In genomic region chr7:150388709-150389531, GRCh38 we compare ENCODE assay signal across 7 cellular contexts. TPM values are rescaled to one million over a fixed set of nuclear protein-coding genes. Genes with fewer than 3 reads are reported as not detected.
A peak's percentile ranks its signal among the peaks of the same experiment; 100 is the strongest.
DNase-seq lines count a peak whose midpoint lies in the region; ATAC-seq, FAIRE-seq and TF ChIP-seq lines count a peak whose summit lies in the region.

No MANE protein-coding gene starts in this region.

- DNase-seq in NCI-H446 (lab: John Stamatoyannopoulos, UW): peak; percentile 60 to 87
- DNase-seq in K562 (ENCODE audit: extremely low read depth in 1 of 4, low spot score in 3 of 4): no peak
- DNase-seq in HepG2 (ENCODE audit: low spot score): peak; percentile 98
- no peak for DNase-seq in thoracic aorta (ENCODE audit: low spot score)

- H2AFZ ChIP-seq in K562 (ENCODE audit: low read depth, low read length) (no peak overlapping the region), HepG2 (ENCODE audit: low read length) (no peak overlapping the region)

- H3K79me2 ChIP-seq in K562 (ENCODE audit: control insufficient read depth, insufficient read depth, low read length): peaks cover 6% of the 10 kb centered on the region; the same call in 2 of the 3 replicates
- peaks cover 12% of the 10 kb centered on the region for H3K79me2 ChIP-seq in HepG2 (ENCODE audit: insufficient read depth, low read length)

- no peaks in the 10 kb centered on the region for H3K27me3 ChIP-seq in K562 (ENCODE audit: control insufficient read depth in 2 of 2, insufficient read depth in 2 of 2, low read length in 2 of 2)
- H3K27me3 ChIP-seq in HepG2 (ENCODE audit: control insufficient read depth in 1 of 2, insufficient read depth in 2 of 2, low read length in 2 of 2): no peaks in the 10 kb centered on the region
- no peaks in the 10 kb centered on the region for H3K27me3 ChIP-seq in thoracic aorta (replicated peaks; ENCODE audit: insufficient read depth)

- H3K9me3 ChIP-seq in K562 (replicated peaks; ENCODE audit: control insufficient read depth, insufficient read depth, low read depth, low read length) (no peaks in the 10 kb centered on the region), HepG2 (ENCODE audit: low read length) (no peaks in the 10 kb centered on the region), thoracic aorta (no peaks in the 10 kb centered on the region)

- no TSS peak for BruUV-seq in K562 (replicated peaks; lab: Mats Ljungman, UMichigan)
- no TSS peak for BruUV-seq in HepG2 (replicated peaks; lab: Mats Ljungman, UMichigan)

- TF ChIP-seq EP300 in K562 (IDR thresholded peaks at IDR 0.05; ENCODE audit: low read length) (no peak), HepG2 (IDR thresholded peaks at IDR 0.05; ENCODE audit: low read depth in 2 of 2, low read length in 2 of 2) (peak; percentile 94 to 95), HepG2 (CRISPR knock-in tag; IDR thresholded peaks at IDR 0.05; ENCODE audit: borderline replicate concordance) (peak; percentile 92)

- in situ Hi-C loops in K562 (cut with MboI) (no loop called here), HepG2 (cut with HindIII; ENCODE audit: extremely low pct_ligation_motif_present, low pct_unique_long_range_greater_than_20kb) (no loop called here)

- peaks cover 45% of the 10 kb centered on the region; the same call in 2 of the 3 replicates for H3K36me3 ChIP-seq in K562 (ENCODE audit: control insufficient read depth, insufficient read depth, low read length)
- H3K36me3 ChIP-seq in HepG2 (replicated peaks in 1 of 2; ENCODE audit: control insufficient read depth in 1 of 2, insufficient read depth in 2 of 2, low read length in 2 of 2): peaks cover 0 to 3% of the 10 kb centered on the region in 2 experiments; a peak in 2 of 5 replicates
- H3K36me3 ChIP-seq in thoracic aorta: no peaks in the 10 kb centered on the region

- CTCF ChIA-PET in K562 (lab: Yijun Ruan, JAX; ENCODE audit: low intra/inter-chr PET ratio): no interaction called here
- CTCF ChIA-PET in HepG2 (lab: Yijun Ruan, JAX; ENCODE audit: low intra/inter-chr PET ratio, low total read pairs): interaction anchor here (0.8 to 2.5 kb wide), 4 partner anchors 10 to 103 kb away, joined by 3 to 45 read pairs (median 8); partner anchors contain the start of gene ZNF775

- intact Hi-C loops in K562 (cut with micrococcal nuclease) (no loop called here), HepG2 (cut with micrococcal nuclease; ENCODE audit: unreplicated experiment) (loop anchor here (1.0 to 5.0 kb wide), 7 partner anchors 16 to 103 kb away; partner anchors contain the start of genes ACTR3C, LRRC61 and RARRES2)

- ATAC-seq in K562 (peak; percentile 61), HepG2 (peak; percentile 93), thoracic aorta (ENCODE audit: insufficient number of reproducible peaks, low FRiP score, low read depth) (no peak), GM18502 (IDR thresholded peaks at IDR 0.05; ENCODE audit: poor library complexity, unreplicated experiment) (no peak), GM21360 (IDR thresholded peaks at IDR 0.05; ENCODE audit: unreplicated experiment) (no peak), HG02938 (IDR thresholded peaks at IDR 0.05; ENCODE audit: unreplicated experiment) (no peak)

- TF ChIP-seq RAD21 in K562 (CRISPR knock-in tag; conservative IDR thresholded peaks at IDR 0.05 in 1 of 2, IDR thresholded peaks at IDR 0.05 in 1 of 2) (peak in 1 of 2 experiments; percentile 32; a peak in 1 of 4 replicates), HepG2 (CRISPR knock-in tag; IDR thresholded peaks at IDR 0.05) (peak; percentile 100)

- TF ChIP-seq CTCF in K562 (IDR thresholded peaks at IDR 0.05 in 2 of 3, conservative IDR thresholded peaks at IDR 0.05 in 1 of 3; ENCODE audit: insufficient read depth in 2 of 3, low read depth in 1 of 3, low read length in 3 of 3) (peak; percentile 23 to 38 (median 24); a peak in 4 of 6 replicates), HepG2 (CRISPR knock-in tag; IDR thresholded peaks at IDR 0.05) (peak; percentile 100), thoracic aorta (IDR thresholded peaks at IDR 0.05) (peak; percentile 79)

- peaks cover 8% of the 10 kb centered on the region; the same call in 1 of the 2 replicates for H4K20me1 ChIP-seq in K562 (replicated peaks; ENCODE audit: control insufficient read depth, insufficient read depth, low read length)
- H4K20me1 ChIP-seq in HepG2 (ENCODE audit: insufficient read depth, low read length): no peaks in the 10 kb centered on the region

- no peak overlapping the region for H3K27ac ChIP-seq in K562 (ENCODE audit: extremely low read depth, low read depth, low read length)
- peak overlapping the region; percentile 86 for H3K27ac ChIP-seq in HepG2 (ENCODE audit: extremely low read length, insufficient read depth, low read length)
- no peak overlapping the region for H3K27ac ChIP-seq in thoracic aorta

- 79% methylated on average over 20 of the region's 20 CpGs for WGBS in K562 (ENCODE audit: insufficient coverage, low coverage, missing lambda C conversion rate)
- WGBS in HepG2 (ENCODE audit: low lambda C conversion rate): 60% methylated on average over 8 of the region's 20 CpGs

- H3K4me2 ChIP-seq in K562 (ENCODE audit: insufficient read depth, low read length) (no peak overlapping the region), HepG2 (ENCODE audit: low read depth, low read length) (peak overlapping the region; percentile 43)

- TF ChIP-seq POLR2A in K562 (conservative IDR thresholded peaks at IDR 0.05): no peak
- peak in 1 of 2 experiments; percentile 35; a peak in 1 of 4 replicates for TF ChIP-seq POLR2A in HepG2 (IDR thresholded peaks at IDR 0.05; ENCODE audit: insufficient read depth in 1 of 2, low read depth in 2 of 2, low read length in 2 of 2)

- H3K4me3 ChIP-seq in K562: no peak overlapping the region
- H3K4me3 ChIP-seq in HepG2 (replicated peaks in 1 of 3; ENCODE audit: insufficient read depth in 1 of 3, low read depth in 2 of 3, low read length in 3 of 3): no peak overlapping the region
- H3K4me3 ChIP-seq in thoracic aorta: no peak overlapping the region

- no peaks in the 10 kb centered on the region for H3K9me1 ChIP-seq in K562 (ENCODE audit: control insufficient read depth, insufficient read depth, low read length)

- POLR2A ChIA-PET in K562 (lab: Yijun Ruan, JAX) (interaction anchor here (1.0 to 1.5 kb wide), 6 partner anchors 8 to 17 kb away, joined by 3 to 5 read pairs (median 4); a partner anchor contains a TSS), HepG2 (lab: Yijun Ruan, JAX) (interaction anchor here (0.8 to 8.7 kb wide), 18 partner anchors 9 to 103 kb away, joined by 3 to 181 read pairs (median 5); partner anchors contain the start of genes ACTR3C, LRRC61 and REPIN1)

- H3K9ac ChIP-seq in K562 (ENCODE audit: insufficient read depth in 1 of 2, low read depth in 2 of 2, low read length in 2 of 2): peak overlapping the region in 1 of 2 experiments; percentile 66; a peak in 1 of 4 replicates
- H3K9ac ChIP-seq in HepG2 (ENCODE audit: insufficient read depth, low read depth, low read length): peak overlapping the region; percentile 56

- FAIRE-seq in K562 (lab: Jason Lieb, UNC): no peak
- peak; percentile 99 for FAIRE-seq in HepG2 (lab: Jason Lieb, UNC)

- peaks cover 0 to 11% of the 10 kb centered on the region in 2 experiments; a peak in 2 of 5 replicates for H3K4me1 ChIP-seq in K562 (replicated peaks in 1 of 2; ENCODE audit: control insufficient read depth in 2 of 2, insufficient read depth in 2 of 2, low read length in 2 of 2)
- H3K4me1 ChIP-seq in HepG2 (ENCODE audit: insufficient read depth, low read length): peaks cover 55% of the 10 kb centered on the region
- H3K4me1 ChIP-seq in thoracic aorta (ENCODE audit: control insufficient read depth in 1 of 2, low read depth in 2 of 2): peaks cover 0 to 8% of the 10 kb centered on the region in 2 donors

RNA-seq across cellular contexts. Expression of gene ZNF775, which starts 9.8 kb away (rescaled TPM):
- 3.1 and 10.5 TPM in 2 replicates for total RNA-seq in K562 (2011; cell fraction: chromatin; rRNA removed; ENCODE audit: low replicate concordance)
- total RNA-seq in K562 (2011; cell fraction: nucleolus; rRNA removed): 12.0 and 14.7 TPM in 2 replicates
- total RNA-seq in K562 (2011; cell fraction: nucleoplasm; rRNA removed): 5.9 TPM in 2 replicates
- 18.6 and 21.8 TPM in 2 replicates for total RNA-seq in K562 (2014; rRNA removed)
- 1.1 and 1.8 TPM in 2 replicates for total RNA-seq in K562 (2014; rRNA removed; fragmentation: Illumina TruSeq; extraction: Trizol)
- 5.5 and 5.7 TPM in 2 replicates for total RNA-seq in K562 (2015; rRNA removed; fragmentation: Illumina TruSeq; extraction: Trizol)
- 18.7 and 19.2 TPM in 2 replicates for total RNA-seq in K562 (2021)
- 4.9 and 8.3 TPM in 2 replicates for polyA plus RNA-seq in K562 (2011; rRNA removed)
- 7.9 and 29.5 TPM in 2 replicates for polyA plus RNA-seq in K562 (2011; cell fraction: cytosol; rRNA removed)
- polyA plus RNA-seq in K562 (2011; cell fraction: nucleus; rRNA removed): 9.1 and 15.1 TPM in 2 replicates
- 11.8 and 13.9 TPM in 2 replicates for polyA plus RNA-seq in K562 (2012)
- 1.5 and 3.5 TPM in 2 replicates for polyA plus RNA-seq in K562 (2014; fragmentation: Illumina TruSeq; extraction: Trizol)
- under 1 TPM; 0.04 to 0.20 TPM for polyA plus RNA-seq in K562 (2014; fragmentation: Nextera tagmentation; extraction: Ambion mirVana)
- polyA plus RNA-seq in K562 (2014; rRNA removed): 13.1 and 13.2 TPM in 2 replicates
- 1.3 and 1.6 TPM in 2 replicates for polyA minus RNA-seq in K562 (2011; rRNA and poly(A)+ RNA removed)
- polyA minus RNA-seq in K562 (2011; cell fraction: cytosol; rRNA and poly(A)+ RNA removed): 7.2 and 17.1 TPM in 2 replicates
- polyA minus RNA-seq in K562 (2011; cell fraction: nucleus; rRNA and poly(A)+ RNA removed): 4.3 and 5.3 TPM in 2 replicates
- total RNA-seq in HepG2 (2016; rRNA removed; fragmentation: Illumina TruSeq; extraction: Trizol): 3.1 and 4.5 TPM in 2 replicates
- 0.71 TPM in 2 replicates for total RNA-seq in HepG2 (2016; cell fraction: cytosol; rRNA removed; fragmentation: Illumina TruSeq; extraction: Trizol; ENCODE audit: low read depth)
- 3.6 and 3.8 TPM in 2 replicates for total RNA-seq in HepG2 (2016; cell fraction: insoluble cytoplasmic fraction; rRNA removed; fragmentation: Illumina TruSeq; extraction: Trizol)
- total RNA-seq in HepG2 (2016; cell fraction: membrane; rRNA removed; fragmentation: Illumina TruSeq; extraction: Trizol): 1.9 and 2.5 TPM in 2 replicates
- 1.8 and 3.2 TPM in 2 replicates for total RNA-seq in HepG2 (2016; cell fraction: nucleus; rRNA removed; fragmentation: Illumina TruSeq; extraction: Trizol)
- 3.2 and 3.8 TPM in 2 replicates for polyA plus RNA-seq in HepG2 (2011; rRNA removed)
- polyA plus RNA-seq in HepG2 (2011; cell fraction: cytosol; rRNA removed): 2.6 and 4.5 TPM in 2 replicates
- polyA plus RNA-seq in HepG2 (2011; cell fraction: nucleus; rRNA removed): 5.8 and 5.9 TPM in 2 replicates
- 2.1 and 3.1 TPM in 2 replicates for polyA plus RNA-seq in HepG2 (2012)
- 0.67 and 0.68 TPM in 2 replicates for polyA plus RNA-seq in HepG2 (2016; cell fraction: cytosol; fragmentation: Illumina TruSeq; extraction: Trizol; ENCODE audit: low read depth)
- polyA plus RNA-seq in HepG2 (2016; cell fraction: insoluble cytoplasmic fraction; fragmentation: Illumina TruSeq; extraction: Trizol; ENCODE audit: low read depth): 3.7 and 4.2 TPM in 2 replicates
- 1.2 and 1.8 TPM in 2 replicates for polyA plus RNA-seq in HepG2 (2016; cell fraction: membrane; fragmentation: Illumina TruSeq; extraction: Trizol; ENCODE audit: low read depth)
- polyA plus RNA-seq in HepG2 (2016; cell fraction: nucleus; fragmentation: Illumina TruSeq; extraction: Trizol; ENCODE audit: insufficient read depth, low read depth): 5.2 and 9.1 TPM in 2 replicates
- polyA minus RNA-seq in HepG2 (2011; rRNA and poly(A)+ RNA removed; ENCODE audit: low replicate concordance): 0.37 and 3.7 TPM in 2 replicates
- polyA minus RNA-seq in HepG2 (2011; cell fraction: cytosol; rRNA and poly(A)+ RNA removed): 2.5 and 3.9 TPM in 2 replicates
- polyA minus RNA-seq in HepG2 (2011; cell fraction: nucleus; rRNA and poly(A)+ RNA removed): 1.8 and 2.4 TPM in 2 replicates
- 10 to 100 TPM in 1 of 2 donors, 1 to 10 TPM in 1; 4.2 to 11.5 TPM for total RNA-seq in thoracic aorta

RNA-seq across cellular contexts. Expression of gene REPIN1, which starts 20.3 kb away (rescaled TPM):
- 109 and 296 TPM in 2 replicates for total RNA-seq in K562 (2011; cell fraction: chromatin; rRNA removed; ENCODE audit: low replicate concordance)
- 251 and 260 TPM in 2 replicates for total RNA-seq in K562 (2011; cell fraction: nucleolus; rRNA removed)
- total RNA-seq in K562 (2011; cell fraction: nucleoplasm; rRNA removed): 183 and 184 TPM in 2 replicates
- total RNA-seq in K562 (2014; rRNA removed) (212 and 268 TPM in 2 replicates), K562 (2014; rRNA removed; fragmentation: Illumina TruSeq; extraction: Trizol) (46.9 and 56.8 TPM in 2 replicates), K562 (2015; rRNA removed; fragmentation: Illumina TruSeq; extraction: Trizol) (94.0 and 99.6 TPM in 2 replicates), K562 (2021) (277 and 283 TPM in 2 replicates), HepG2 (2016; rRNA removed; fragmentation: Illumina TruSeq; extraction: Trizol) (86.4 and 108 TPM in 2 replicates), thoracic aorta (10 to 100 TPM; 80.0 to 82.3 TPM)
- polyA plus RNA-seq in K562 (2011; rRNA removed) (130 and 189 TPM in 2 replicates), K562 (2014; fragmentation: Illumina TruSeq; extraction: Trizol) (94.3 and 120 TPM in 2 replicates), K562 (2014; fragmentation: Nextera tagmentation; extraction: Ambion mirVana) (10 to 100 TPM in 1 of 2 experiments, 1 to 10 TPM in 1; 8.1 to 11.0 TPM), K562 (2014; rRNA removed) (209 and 237 TPM in 2 replicates), HepG2 (2011; rRNA removed) (69.9 and 87.9 TPM in 2 replicates)
- 210 and 322 TPM in 2 replicates for polyA plus RNA-seq in K562 (2011; cell fraction: cytosol; rRNA removed)
- 461 and 543 TPM in 2 replicates for polyA plus RNA-seq in K562 (2011; cell fraction: nucleus; rRNA removed)
- 186 and 202 TPM in 2 replicates for polyA plus RNA-seq in K562 (2012)
- 65.6 and 71.9 TPM in 2 replicates for polyA minus RNA-seq in K562 (2011; rRNA and poly(A)+ RNA removed)
- polyA minus RNA-seq in K562 (2011; cell fraction: cytosol; rRNA and poly(A)+ RNA removed): 96.6 and 122 TPM in 2 replicates
- polyA minus RNA-seq in K562 (2011; cell fraction: nucleus; rRNA and poly(A)+ RNA removed): 81.0 and 130 TPM in 2 replicates
- 34.3 and 36.1 TPM in 2 replicates for total RNA-seq in HepG2 (2016; cell fraction: cytosol; rRNA removed; fragmentation: Illumina TruSeq; extraction: Trizol; ENCODE audit: low read depth)
- total RNA-seq in HepG2 (2016; cell fraction: insoluble cytoplasmic fraction; rRNA removed; fragmentation: Illumina TruSeq; extraction: Trizol): 77.5 and 106 TPM in 2 replicates
- total RNA-seq in HepG2 (2016; cell fraction: membrane; rRNA removed; fragmentation: Illumina TruSeq; extraction: Trizol): 112 and 119 TPM in 2 replicates
- total RNA-seq in HepG2 (2016; cell fraction: nucleus; rRNA removed; fragmentation: Illumina TruSeq; extraction: Trizol): 81.1 and 91.5 TPM in 2 replicates
- polyA plus RNA-seq in HepG2 (2011; cell fraction: cytosol; rRNA removed): 58.9 and 82.1 TPM in 2 replicates
- 189 and 195 TPM in 2 replicates for polyA plus RNA-seq in HepG2 (2011; cell fraction: nucleus; rRNA removed)
- 52.5 and 64.7 TPM in 2 replicates for polyA plus RNA-seq in HepG2 (2012)
- polyA plus RNA-seq in HepG2 (2016; cell fraction: cytosol; fragmentation: Illumina TruSeq; extraction: Trizol; ENCODE audit: low read depth): 22.0 and 24.7 TPM in 2 replicates
- polyA plus RNA-seq in HepG2 (2016; cell fraction: insoluble cytoplasmic fraction; fragmentation: Illumina TruSeq; extraction: Trizol; ENCODE audit: low read depth): 82.2 and 105 TPM in 2 replicates
- 77.8 and 77.9 TPM in 2 replicates for polyA plus RNA-seq in HepG2 (2016; cell fraction: membrane; fragmentation: Illumina TruSeq; extraction: Trizol; ENCODE audit: low read depth)
- 138 and 155 TPM in 2 replicates for polyA plus RNA-seq in HepG2 (2016; cell fraction: nucleus; fragmentation: Illumina TruSeq; extraction: Trizol; ENCODE audit: insufficient read depth, low read depth)
- 81.7 and 98.0 TPM in 2 replicates for polyA minus RNA-seq in HepG2 (2011; rRNA and poly(A)+ RNA removed; ENCODE audit: low replicate concordance)
- polyA minus RNA-seq in HepG2 (2011; cell fraction: cytosol; rRNA and poly(A)+ RNA removed): 35.3 and 35.6 TPM in 2 replicates
- polyA minus RNA-seq in HepG2 (2011; cell fraction: nucleus; rRNA and poly(A)+ RNA removed): 50.5 and 54.6 TPM in 2 replicates

RNA-seq across cellular contexts. Expression of gene RARRES2, which starts 47.5 kb away (rescaled TPM):
- total RNA-seq in K562 (2011; cell fraction: chromatin; rRNA removed; ENCODE audit: low replicate concordance): not detected in 2 replicates
- total RNA-seq in K562 (2011; cell fraction: nucleolus; rRNA removed): not detected in 2 replicates
- not detected in 2 replicates for total RNA-seq in K562 (2011; cell fraction: nucleoplasm; rRNA removed)
- total RNA-seq in K562 (2014; rRNA removed) (not detected in 2 replicates), K562 (2014; rRNA removed; fragmentation: Illumina TruSeq; extraction: Trizol) (not detected in 2 replicates), K562 (2015; rRNA removed; fragmentation: Illumina TruSeq; extraction: Trizol) (not detected in 2 replicates), K562 (2021) (1.7 and 1.8 TPM in 2 replicates), HepG2 (2016; rRNA removed; fragmentation: Illumina TruSeq; extraction: Trizol) (94.6 and 172 TPM in 2 replicates), thoracic aorta (100 to 1,000 TPM in 1 of 2 donors, 10 to 100 TPM in 1; 76.4 to 102 TPM)
- polyA plus RNA-seq in K562 (2011; rRNA removed) (0.11 TPM in 1 of 2 replicates, not detected in the other), K562 (2014; fragmentation: Illumina TruSeq; extraction: Trizol) (not detected in 2 replicates), K562 (2014; fragmentation: Nextera tagmentation; extraction: Ambion mirVana) (not detected), K562 (2014; rRNA removed) (0.23 TPM in 1 of 2 replicates, not detected in the other), HepG2 (2011; rRNA removed) (134 and 157 TPM in 2 replicates)
- polyA plus RNA-seq in K562 (2011; cell fraction: cytosol; rRNA removed): 0.51 and 0.55 TPM in 2 replicates
- polyA plus RNA-seq in K562 (2011; cell fraction: nucleus; rRNA removed): 0.13 and 0.26 TPM in 2 replicates
- 0.21 and 0.33 TPM in 2 replicates for polyA plus RNA-seq in K562 (2012)
- polyA minus RNA-seq in K562 (2011; rRNA and poly(A)+ RNA removed): not detected in 2 replicates
- not detected in 2 replicates for polyA minus RNA-seq in K562 (2011; cell fraction: cytosol; rRNA and poly(A)+ RNA removed)
- polyA minus RNA-seq in K562 (2011; cell fraction: nucleus; rRNA and poly(A)+ RNA removed): not detected in 2 replicates
- total RNA-seq in HepG2 (2016; cell fraction: cytosol; rRNA removed; fragmentation: Illumina TruSeq; extraction: Trizol; ENCODE audit: low read depth): 63.6 and 75.7 TPM in 2 replicates
- 93.3 and 178 TPM in 2 replicates for total RNA-seq in HepG2 (2016; cell fraction: insoluble cytoplasmic fraction; rRNA removed; fragmentation: Illumina TruSeq; extraction: Trizol)
- total RNA-seq in HepG2 (2016; cell fraction: membrane; rRNA removed; fragmentation: Illumina TruSeq; extraction: Trizol): 68.9 and 86.6 TPM in 2 replicates
- 126 and 156 TPM in 2 replicates for total RNA-seq in HepG2 (2016; cell fraction: nucleus; rRNA removed; fragmentation: Illumina TruSeq; extraction: Trizol)
- polyA plus RNA-seq in HepG2 (2011; cell fraction: cytosol; rRNA removed): 197 and 233 TPM in 2 replicates
- 164 and 202 TPM in 2 replicates for polyA plus RNA-seq in HepG2 (2011; cell fraction: nucleus; rRNA removed)
- polyA plus RNA-seq in HepG2 (2012): 37.9 and 77.4 TPM in 2 replicates
- 96.7 and 115 TPM in 2 replicates for polyA plus RNA-seq in HepG2 (2016; cell fraction: cytosol; fragmentation: Illumina TruSeq; extraction: Trizol; ENCODE audit: low read depth)
- 134 and 138 TPM in 2 replicates for polyA plus RNA-seq in HepG2 (2016; cell fraction: insoluble cytoplasmic fraction; fragmentation: Illumina TruSeq; extraction: Trizol; ENCODE audit: low read depth)
- polyA plus RNA-seq in HepG2 (2016; cell fraction: membrane; fragmentation: Illumina TruSeq; extraction: Trizol; ENCODE audit: low read depth): 82.1 and 99.5 TPM in 2 replicates
- 420 and 455 TPM in 2 replicates for polyA plus RNA-seq in HepG2 (2016; cell fraction: nucleus; fragmentation: Illumina TruSeq; extraction: Trizol; ENCODE audit: insufficient read depth, low read depth)
- polyA minus RNA-seq in HepG2 (2011; rRNA and poly(A)+ RNA removed; ENCODE audit: low replicate concordance): 22.1 TPM in 1 of 2 replicates, not detected in the other
- 17.4 and 20.0 TPM in 2 replicates for polyA minus RNA-seq in HepG2 (2011; cell fraction: cytosol; rRNA and poly(A)+ RNA removed)
- polyA minus RNA-seq in HepG2 (2011; cell fraction: nucleus; rRNA and poly(A)+ RNA removed): 6.1 and 7.3 TPM in 2 replicates

Comparison
In these comparisons a context has a peak if more than half of its experiments do, and no peak if none do; other contexts are left out.
1. DNase-seq: peak in NCI-H446 (2 of 2) and HepG2 (single experiment); none in K562 (0 of 4) and thoracic aorta (single experiment).
2. ATAC-seq: peak in K562 (single experiment) and HepG2 (single experiment); none in thoracic aorta (single experiment), GM18502 (single experiment), GM21360 (single experiment) and HG02938 (single experiment).
3. CTCF ChIP-seq: peak in every context shown above with its lines; median percentile 100 in HepG2; 79 in thoracic aorta; 24 in K562.
4. RNA of gene RARRES2, which starts 47.5 kb away (total RNA-seq): 63.6 to 178 TPM in HepG2 and 76.4 to 102 TPM in thoracic aorta; 1.7 to 1.8 TPM in K562; every median in the first group is over 10 times any median in the second.